15 cellular contexts compared by ENCODE assay signal in the genomic region with DNA sequence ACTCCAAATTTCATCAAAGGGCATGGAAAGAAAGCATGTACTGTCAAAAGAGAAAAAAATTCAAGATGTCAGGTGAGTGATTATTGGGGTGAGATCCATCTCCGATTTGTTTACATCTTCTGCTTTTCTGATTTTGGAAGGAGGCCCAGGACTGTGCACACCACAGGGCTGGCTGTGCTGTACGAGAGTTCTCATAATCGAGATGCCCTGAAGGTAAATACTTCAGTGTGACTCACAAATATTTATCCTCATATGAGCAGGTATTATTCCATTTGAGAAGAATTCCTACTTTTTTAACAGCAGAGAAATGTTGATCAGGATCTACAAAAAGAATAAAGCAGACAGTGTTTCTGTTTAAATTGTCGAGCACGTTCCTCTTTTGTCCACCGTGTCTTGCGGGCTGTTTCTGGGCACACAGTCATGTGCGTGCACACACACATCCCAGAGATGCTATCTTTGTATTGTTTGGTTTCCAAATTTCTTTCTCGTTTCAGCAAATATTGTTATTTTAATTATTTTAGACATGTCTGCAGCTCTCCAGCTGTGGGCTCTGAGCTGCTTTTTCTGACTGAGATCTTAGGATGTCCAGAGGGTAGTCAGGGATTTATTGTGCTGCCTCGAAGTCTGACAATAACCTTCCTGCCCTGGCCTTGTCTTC.
DNase-seq lines count a peak whose midpoint lies in the region; ATAC-seq, FAIRE-seq and TF ChIP-seq lines count a peak whose summit lies in the region.
"Had no signal": no experiment of that assay in that cellular context is flagged by ENCODE, and none has a peak within 500 bp of the region (broad histone marks: within the 10 kb centered on the region; RNA-seq: fewer than 3 reads in every experiment).

No MANE protein-coding gene starts in this region.

- no peak overlapping the region for H3K9ac ChIP-seq in smooth muscle cell (ENCODE audit: low read depth)

- no peak overlapping the region for H2AFZ ChIP-seq in smooth muscle cell (ENCODE audit: low read depth)

- H3K9me3 ChIP-seq in RWPE2 (ENCODE audit: severe bottlenecking): no peaks in the 10 kb centered on the region
- H3K9me3 ChIP-seq in esophagus squamous epithelium: no peaks in the 10 kb centered on the region
- H3K9me3 ChIP-seq in smooth muscle cell (replicated peaks; ENCODE audit: low read depth): no peaks in the 10 kb centered on the region
- H3K9me3 ChIP-seq in body of pancreas: no peaks in the 10 kb centered on the region
- H3K9me3 ChIP-seq: ascending aorta, right lobe of liver had no signal

- no peaks in the 10 kb centered on the region for H3K79me2 ChIP-seq in smooth muscle cell (ENCODE audit: low read depth)

- peaks cover 6% of the 10 kb centered on the region for H3F3A ChIP-seq in smooth muscle cell (ENCODE audit: low read depth)

- no peak overlapping the region for H3K4me3 ChIP-seq in RWPE2 (ENCODE audit: severe bottlenecking)
- no peak overlapping the region for H3K4me3 ChIP-seq in esophagus squamous epithelium
- no peak overlapping the region for H3K4me3 ChIP-seq in smooth muscle cell
- no peak overlapping the region for H3K4me3 ChIP-seq in body of pancreas
- H3K4me3 ChIP-seq: ascending aorta, right lobe of liver had no signal

- H3K36me3 ChIP-seq in RWPE2 (ENCODE audit: low read depth) (peaks cover 54% of the 10 kb centered on the region), esophagus squamous epithelium (peaks cover 0 to 32% (median 0%) of the 10 kb centered on the region in 3 donors), smooth muscle cell (ENCODE audit: low read depth) (no peaks in the 10 kb centered on the region), body of pancreas (replicated peaks in 1 of 2; ENCODE audit: insufficient read depth in 1 of 2, low read depth in 2 of 2) (peaks cover 5% of the 10 kb centered on the region in 2 donors)

- peak; percentile 96 for ATAC-seq in RWPE2 (ENCODE audit: low read depth)
- ATAC-seq in body of pancreas: no peak
- ATAC-seq: right lobe of liver; stimulated activated naive CD8-positive, alpha-beta T cell treated with anti-CD3 and anti-CD28 coated beads, Interleukin-15, Interleukin-2, amounts not matched to agents 100 U/mL and 50 U/mL, for 24 hours had no signal

- H3K27me3 ChIP-seq in RWPE2 (ENCODE audit: insufficient read depth, poor library complexity, severe bottlenecking) (no peaks in the 10 kb centered on the region), esophagus squamous epithelium (no peaks in the 10 kb centered on the region), smooth muscle cell (ENCODE audit: low read depth) (no peaks in the 10 kb centered on the region), body of pancreas (no peaks in the 10 kb centered on the region)
- H3K27me3 ChIP-seq: ascending aorta, right lobe of liver had no signal

- H3K4me2 ChIP-seq in smooth muscle cell: no peak overlapping the region

- H3K27ac ChIP-seq in RWPE2 (ENCODE audit: poor library complexity, severe bottlenecking): peak overlapping the region; percentile 88
- H3K27ac ChIP-seq in esophagus squamous epithelium: peak overlapping the region in 3 of 4 donors; percentile 34 to 49 (median 46)
- peak overlapping the region; percentile 59 for H3K27ac ChIP-seq in smooth muscle cell (ENCODE audit: low read depth)
- no peak overlapping the region for H3K27ac ChIP-seq in body of pancreas
- H3K27ac ChIP-seq: ascending aorta, right lobe of liver had no signal

- peaks cover 20% of the 10 kb centered on the region for H3K4me1 ChIP-seq in RWPE2 (ENCODE audit: insufficient read depth, poor library complexity, severe bottlenecking)
- H3K4me1 ChIP-seq in esophagus squamous epithelium: peaks cover 4 to 57% (median 9%) of the 10 kb centered on the region in 3 donors
- H3K4me1 ChIP-seq in smooth muscle cell (ENCODE audit: low read depth): peaks cover 5% of the 10 kb centered on the region
- H3K4me1 ChIP-seq in body of pancreas: peaks cover 15% of the 10 kb centered on the region

- no peak for TF ChIP-seq POLR2A in H54 (IDR thresholded peaks at IDR 0.05; ENCODE audit: low read depth, low read length)
- no peak for TF ChIP-seq POLR2A in esophagus squamous epithelium (IDR thresholded peaks at IDR 0.05)
- no peak for TF ChIP-seq POLR2A in body of pancreas (IDR thresholded peaks at IDR 0.05)

- intact Hi-C loops in esophagus squamous epithelium (cut with DNase I) (no loop called here), body of pancreas (cut with DNase I) (no loop called here)

- TF ChIP-seq CTCF in RWPE2 (IDR thresholded peaks at IDR 0.05; ENCODE audit: poor library complexity, severe bottlenecking) (no peak), esophagus squamous epithelium (IDR thresholded peaks at IDR 0.05) (no peak), smooth muscle cell (IDR thresholded peaks at IDR 0.05; ENCODE audit: borderline replicate concordance, insufficient read depth, poor library complexity, severe bottlenecking) (no peak), body of pancreas (IDR thresholded peaks at IDR 0.05) (no peak)

- DNase-seq in H54 (ENCODE audit: insufficient read length, low spot score) (peak; percentile 5), RWPE2 (ENCODE audit: low spot score) (no peak), esophagus squamous epithelium (lab: John Stamatoyannopoulos, UW) (no peak), smooth muscle cell (lab: John Stamatoyannopoulos, UW; ENCODE audit: unreplicated experiment) (no peak), NCI-H2227 (lab: John Stamatoyannopoulos, UW; ENCODE audit: unreplicated experiment) (no peak), body of pancreas (no peak), GM19239 (ENCODE audit: insufficient read length, low spot score) (no peak)
- DNase-seq: glutamatergic neuron; MM.1S; NCI-H345; right lobe of liver; stimulated activated CD4-positive, alpha-beta T cell treated with anti-CD3 and anti-CD28 coated beads, Interleukin-4, amount 100 ng/mL, for 4 hours; stimulated activated naive CD8-positive, alpha-beta T cell treated with anti-CD3 and anti-CD28 coated beads, Interleukin-15, Interleukin-2, amounts not matched to agents 100 U/mL and 50 U/mL, for 24 hours had no signal

- WGBS in esophagus squamous epithelium, 2 donors: 29 to 38% methylated on average over 10 of the region's 10 CpGs
- WGBS in smooth muscle cell (ENCODE audit: low lambda C conversion rate): 80% methylated on average over 10 of the region's 10 CpGs
- 59 to 71% methylated on average over 10 of the region's 10 CpGs for WGBS in body of pancreas, 2 donors

- FAIRE-seq in H54 (lab: Jason Lieb, UNC) (no peak), GM19239 (lab: Jason Lieb, UNC) (no peak)
- FAIRE-seq: H1 had no signal

- no peaks in the 10 kb centered on the region for H4K20me1 ChIP-seq in smooth muscle cell (ENCODE audit: low read depth)

Comparison
In these comparisons a context has a peak if more than half of its experiments do, and no peak if none do; other contexts are left out.
1. H3K27ac ChIP-seq: peak in RWPE2 (single experiment), esophagus squamous epithelium (3 of 4) and smooth muscle cell (single experiment); none in body of pancreas (0 of 4).